Comparison of ENCODE assay signal across 21 cellular contexts in genomic region chr15:87215100-87215499, GRCh38.
"Had no signal": no experiment of that assay in that cellular context is flagged by ENCODE, and none has a peak within 500 bp of the region (broad histone marks: within the 10 kb centered on the region; RNA-seq: fewer than 3 reads in every experiment).

No MANE protein-coding gene starts in this region.

- H3K27me3 ChIP-seq: brain microvascular endothelial cell had no signal

- H3K27ac ChIP-seq: brain microvascular endothelial cell, SK-N-MC, WERI-Rb-1 had no signal

- H3K4me3 ChIP-seq: SK-N-MC had no signal

- H3K36me3 ChIP-seq: brain microvascular endothelial cell, WERI-Rb-1 had no signal

- DNase-seq: activated CD4-positive, alpha-beta T cell treated with anti-CD3 and anti-CD28 coated beads for 4 hours; activated CD8-positive, alpha-beta memory T cell treated with anti-CD3 and anti-CD28 coated beads, Interleukin-2, amount 50 U/mL, for 4 hours; activated CD8-positive, alpha-beta T cell treated with anti-CD3 and anti-CD28 coated beads for 36 hours; activated gamma-delta T cell treated with Interleukin-2 at 50 U/mL for 16 hours; activated naive CD4-positive, alpha-beta T cell treated with anti-CD3 and anti-CD28 coated beads, Interleukin-2, amount 10 ng/mL, durations not matched to agents 7 days and 5 days; activated naive CD8-positive, alpha-beta T cell treated with anti-CD3 and anti-CD28 coated beads for 36 hours; activated T-cell treated with anti-CD3 and anti-CD28 coated beads, Interleukin-2, amount 50 U/mL, for 72 hours; brain microvascular endothelial cell; cerebellar nuclear complex; NCI-H1092; NCI-H1417; NCI-H1694; NCI-H2029; NCI-H2107; NCI-H2171 treated with DMSO at 0.1 percent for 48 hours; NCI-H226; NCI-H526; RPMI8226; T-helper 1 cell; WERI-Rb-1 had no signal
